In the genomic region with DNA sequence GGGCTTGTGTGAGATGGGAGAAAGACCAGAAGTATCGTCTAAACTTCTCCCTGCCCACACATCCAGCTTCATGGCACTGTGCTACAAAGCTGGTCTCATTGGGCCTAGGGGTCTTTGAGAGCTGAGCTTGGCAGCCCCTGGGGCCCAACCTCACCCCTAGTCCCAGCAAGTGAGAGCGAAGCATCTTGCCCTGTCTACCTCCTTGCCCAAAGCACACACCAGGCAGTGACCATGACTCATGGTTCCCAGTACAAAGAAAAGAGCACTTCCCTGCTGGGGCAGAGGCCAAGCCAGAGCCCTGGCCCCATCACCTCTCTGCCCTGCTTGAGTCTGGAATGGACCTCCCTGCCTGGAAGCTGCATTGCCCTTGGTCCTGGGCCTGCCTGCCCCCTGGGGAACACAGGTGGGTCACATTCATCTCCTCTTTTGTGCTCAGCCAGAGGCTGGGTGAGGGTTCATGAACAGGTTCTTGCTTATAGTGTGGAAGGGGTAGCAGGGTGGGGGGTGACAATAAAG, we compare ENCODE assay signal across 10 cellular contexts. TPM values are rescaled to one million over a fixed set of nuclear protein-coding genes. Genes with fewer than 3 reads are reported as not detected.
DNase-seq lines count a peak whose midpoint lies in the region; ATAC-seq and TF ChIP-seq lines count a peak whose summit lies in the region.
"Had no signal": no experiment of that assay in that cellular context is flagged by ENCODE, and none has a peak within 500 bp of the region (broad histone marks: within the 10 kb centered on the region; RNA-seq: fewer than 3 reads in every experiment).

No MANE protein-coding gene starts in this region.

- TF ChIP-seq CTCF in activated B cell treated with CpG ODN at 0.5 μM for 24 hours (IDR thresholded peaks at IDR 0.05) (no peak), right atrium auricular region (IDR thresholded peaks at IDR 0.05) (no peak), smooth muscle cell (IDR thresholded peaks at IDR 0.05; ENCODE audit: borderline replicate concordance, insufficient read depth, poor library complexity, severe bottlenecking) (no peak)

- peaks cover 22% of the 10 kb centered on the region for H3K4me1 Mint-ChIP-seq in activated B cell treated with CpG ODN at 0.5 μM for 24 hours

- H3K27me3 Mint-ChIP-seq in activated B cell treated with CpG ODN at 0.5 μM for 24 hours, result no peaks in the 10 kb centered on the region

- H3K9me3 ChIP-seq in right atrium auricular region (no peaks in the 10 kb centered on the region), smooth muscle cell (replicated peaks; ENCODE audit: low read depth) (no peaks in the 10 kb centered on the region)

- peak overlapping the region; percentile 76 for H3K9ac ChIP-seq in smooth muscle cell (ENCODE audit: low read depth)

- intact Hi-C loops in activated B cell treated with CpG ODN at 0.5 μM for 24 hours (cut with micrococcal nuclease), result no loop called here

- H2AFZ ChIP-seq in smooth muscle cell (ENCODE audit: low read depth), result no peak overlapping the region

- H3K4me2 ChIP-seq in smooth muscle cell, result peak overlapping the region; percentile 94

- CTCF ChIA-PET in activated B cell treated with CpG ODN at 0.5 μM for 24 hours (lab: Charles Lee), result interaction anchor here (1.7 kb wide), 1 partner anchor 83 kb away, joined by 4 read pairs; no protein-coding TSS in a partner anchor

- H3K79me2 ChIP-seq in smooth muscle cell (ENCODE audit: low read depth), result peaks cover 25% of the 10 kb centered on the region

- POLR2A ChIA-PET in activated B cell treated with CpG ODN at 0.5 μM for 24 hours (lab: Charles Lee), result interaction anchor here (0.6 to 2.0 kb wide), 3 partner anchors 12 to 313 kb away, joined by 3 to 15 read pairs (median 4); no protein-coding TSS in a partner anchor

- H3K4me3 ChIP-seq in right atrium auricular region (peak overlapping the region; percentile 64 to 70), smooth muscle cell (peak overlapping the region; percentile 87)

- no peaks in the 10 kb centered on the region for H3K9me3 Mint-ChIP-seq in activated B cell treated with CpG ODN at 0.5 μM for 24 hours

- H3K27me3 ChIP-seq in right atrium auricular region, result no peaks in the 10 kb centered on the region
- H3K27me3 ChIP-seq in smooth muscle cell (ENCODE audit: low read depth), result no peaks in the 10 kb centered on the region

- H3K4me1 ChIP-seq in right atrium auricular region (peaks cover 5 to 62% of the 10 kb centered on the region in 2 donors), smooth muscle cell (ENCODE audit: low read depth) (peaks cover 29% of the 10 kb centered on the region)

- H4K20me1 ChIP-seq in smooth muscle cell (ENCODE audit: low read depth), result peaks cover 11% of the 10 kb centered on the region

- peaks cover 22% of the 10 kb centered on the region for H3F3A ChIP-seq in smooth muscle cell (ENCODE audit: low read depth)

- no peaks in the 10 kb centered on the region for H3K36me3 Mint-ChIP-seq in activated B cell treated with CpG ODN at 0.5 μM for 24 hours (ENCODE audit: low read depth)

- DNase-seq in DMS53 (lab: John Stamatoyannopoulos, UW), result peak; percentile 64
- no peak for DNase-seq in DMS53 treated with DMSO at 0.1 percent for 48 hours (lab: John Stamatoyannopoulos, UW; ENCODE audit: unreplicated experiment)
- no peak for DNase-seq in activated B cell treated with CpG ODN at 0.5 μM for 24 hours
- no peak for DNase-seq in right atrium auricular region (ENCODE audit: low spot score)
- no peak for DNase-seq in smooth muscle cell (lab: John Stamatoyannopoulos, UW; ENCODE audit: unreplicated experiment)
- DNase-seq in cerebellum (ENCODE audit: low spot score), result no peak
- DNase-seq in caudate nucleus (lab: John Stamatoyannopoulos, UW), result no peak
- no peak for DNase-seq in germinal center (ENCODE audit: low spot score)

- H3K36me3 ChIP-seq in right atrium auricular region (no peaks in the 10 kb centered on the region), smooth muscle cell (ENCODE audit: low read depth) (no peaks in the 10 kb centered on the region)

- peak overlapping the region; percentile 82 for H3K4me3 Mint-ChIP-seq in activated B cell treated with CpG ODN at 0.5 μM for 24 hours

- ATAC-seq in activated B cell treated with CpG ODN at 0.5 μM for 24 hours (ENCODE audit: low read depth), result no peak

- H3K27ac ChIP-seq in right atrium auricular region, result peak overlapping the region; percentile 89 to 96
- peak overlapping the region; percentile 87 for H3K27ac ChIP-seq in smooth muscle cell (ENCODE audit: low read depth)
- H3K27ac ChIP-seq in caudate nucleus (ENCODE audit: low read depth, low read length), result no peak overlapping the region
- H3K27ac ChIP-seq: 22Rv1 had no signal

- 43% methylated on average over 2 of the region's 2 CpGs for WGBS in smooth muscle cell (ENCODE audit: low lambda C conversion rate)

- no peak overlapping the region for H3K27ac Mint-ChIP-seq in activated B cell treated with CpG ODN at 0.5 μM for 24 hours

RNA-seq across cellular contexts. Expression of a gene that starts 1.2 kb away (rescaled TPM):
- total RNA-seq in activated B cell treated with CpG ODN at 0.5 μM for 24 hours (4.9 and 5.7 TPM in 2 replicates), right atrium auricular region (10 to 100 TPM; 16.5 to 34.1 TPM), smooth muscle cell (11.1 and 17.1 TPM in 2 replicates), cerebellum (1.1 TPM)
- polyA plus RNA-seq in smooth muscle cell, result 19.5 and 22.0 TPM in 2 replicates
- total RNA-seq: HT1080 had no signal

RNA-seq across cellular contexts. Expression of a gene that starts 20.8 kb away (rescaled TPM):
- 11.8 and 15.4 TPM in 2 replicates for total RNA-seq in activated B cell treated with CpG ODN at 0.5 μM for 24 hours
- 1 to 10 TPM; 4.9 to 9.5 TPM for total RNA-seq in right atrium auricular region
- 3.0 and 6.8 TPM in 2 replicates for total RNA-seq in smooth muscle cell
- 1.8 and 3.5 TPM in 2 replicates for polyA plus RNA-seq in smooth muscle cell
- 2.5 TPM for total RNA-seq in cerebellum

RNA-seq across cellular contexts. Expression of a gene that starts 41.9 kb away (rescaled TPM):
- total RNA-seq in activated B cell treated with CpG ODN at 0.5 μM for 24 hours (19.5 and 20.2 TPM in 2 replicates), right atrium auricular region (10 to 100 TPM; 17.9 to 28.4 TPM), smooth muscle cell (18.2 and 27.3 TPM in 2 replicates), cerebellum (31.5 TPM)
- 11.1 and 12.7 TPM in 2 replicates for polyA plus RNA-seq in smooth muscle cell

RNA-seq across cellular contexts. Expression of a gene that starts 42.2 kb away (rescaled TPM):
- 158 and 181 TPM in 2 replicates for total RNA-seq in activated B cell treated with CpG ODN at 0.5 μM for 24 hours
- total RNA-seq in right atrium auricular region, result 100 to 1,000 TPM; 675 to 871 TPM
- 233 and 309 TPM in 2 replicates for total RNA-seq in smooth muscle cell
- polyA plus RNA-seq in smooth muscle cell, result 318 and 321 TPM in 2 replicates
- 69.1 TPM for total RNA-seq in cerebellum

RNA-seq across cellular contexts. Expression of a gene that starts 42.6 kb away (rescaled TPM):
- total RNA-seq in activated B cell treated with CpG ODN at 0.5 μM for 24 hours, result 95.0 and 98.2 TPM in 2 replicates
- 10 to 100 TPM; 41.4 to 77.5 TPM for total RNA-seq in right atrium auricular region
- 25.8 and 39.9 TPM in 2 replicates for total RNA-seq in smooth muscle cell
- polyA plus RNA-seq in smooth muscle cell, result 46.8 and 53.5 TPM in 2 replicates
- 19.9 TPM for total RNA-seq in cerebellum
